In the genomic region with DNA sequence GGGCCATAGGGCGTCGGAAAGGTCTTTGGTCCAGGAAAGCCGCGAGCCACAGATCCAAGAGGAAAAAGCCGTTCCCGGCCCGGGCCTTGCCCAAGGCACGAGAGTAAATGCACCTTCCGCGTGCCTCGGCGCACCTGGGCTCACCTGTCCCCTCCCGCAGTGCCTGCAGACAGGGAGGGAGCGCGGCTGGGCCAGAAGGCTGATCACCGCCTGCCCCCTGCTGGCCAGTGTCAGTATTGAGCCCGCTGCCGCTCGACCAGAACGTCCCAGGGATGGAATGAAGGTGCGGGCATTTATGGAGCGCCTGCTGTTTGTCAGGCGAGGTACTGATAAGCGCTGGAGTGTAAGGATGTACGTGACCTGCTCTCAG, we compare ENCODE assay signal across 8 cellular contexts. TPM values are rescaled to one million over a fixed set of nuclear protein-coding genes. Genes with fewer than 3 reads are reported as not detected.
DNase-seq lines count a peak whose midpoint lies in the region; ATAC-seq and TF ChIP-seq lines count a peak whose summit lies in the region.

No MANE protein-coding gene starts in this region.

- POLR2A ChIA-PET in naive thymus-derived CD4-positive, alpha-beta T cell (lab: Charles Lee) = interaction anchor here (1.3 kb wide), 1 partner anchor 167 kb away, joined by 3 read pairs; no protein-coding TSS in a partner anchor

- H4K20me1 ChIP-seq in Karpas-422 (ENCODE audit: insufficient read depth, low read depth, low read length) = 0 out of 2 replicates have a peak, but pooled peaks cover 4% of the 10 kb centered on the region

- H3K9me2 ChIP-seq in Karpas-422 (replicated peaks; ENCODE audit: insufficient read depth, low read length) = no peaks in the 10 kb centered on the region

- intact Hi-C loops in naive thymus-derived CD4-positive, alpha-beta T cell (cut with micrococcal nuclease) = loop anchor here (1.0 to 2.0 kb wide), 11 partner anchors 23 to 372 kb away; a partner anchor contains a TSS

- H3K4me1 Mint-ChIP-seq in activated T-helper 17 cell treated with anti-CD3 and anti-CD28 coated beads, Interleukin-2, amount 50 U/mL, for 72 hours = peaks cover 11% of the 10 kb centered on the region
- peaks cover 8 to 15% (median 9%) of the 10 kb centered on the region in 7 donors for H3K4me1 Mint-ChIP-seq in naive thymus-derived CD4-positive, alpha-beta T cell
- H3K4me1 Mint-ChIP-seq in stimulated activated memory B cell treated with anti-CD40 and anti-IgM and Interleukin-4, amounts not matched to agents 10 μg/mL and 1 μg/mL and 100 μg/mL, for 72 hours = peaks cover 11% of the 10 kb centered on the region

- peak; percentile 47 to 52 for DNase-seq in AML-193 (lab: John Stamatoyannopoulos, UW)
- DNase-seq in Karpas-422 = peak; percentile 89
- peak; percentile 78 to 98 (median 96) for DNase-seq in Peyer's patch
- DNase-seq in fibroblast of peridontal ligament (ENCODE audit: extremely low read depth) = peak; percentile 56
- peak; percentile 72 to 92 (median 83) for DNase-seq in naive thymus-derived CD4-positive, alpha-beta T cell

- H3K9ac ChIP-seq in Karpas-422 (ENCODE audit: low read length) = no peak overlapping the region

- no peak overlapping the region for H3K4me3 ChIP-seq in Karpas-422 (ENCODE audit: low read length)
- H3K4me3 ChIP-seq in Peyer's patch = peak overlapping the region in 3 of 4 donors; percentile 28 to 59 (median 54)
- H3K4me3 ChIP-seq in naive thymus-derived CD4-positive, alpha-beta T cell (ENCODE audit: low read length) = peak overlapping the region; percentile 28

- H3K27ac Mint-ChIP-seq in activated T-helper 17 cell treated with anti-CD3 and anti-CD28 coated beads, Interleukin-2, amount 50 U/mL, for 72 hours = peak overlapping the region; percentile 89
- H3K27ac Mint-ChIP-seq in naive thymus-derived CD4-positive, alpha-beta T cell = peak overlapping the region in 5 of 9 donors; percentile 47 to 86 (median 67)
- peak overlapping the region; percentile 76 for H3K27ac Mint-ChIP-seq in stimulated activated memory B cell treated with anti-CD40 and anti-IgM and Interleukin-4, amounts not matched to agents 10 μg/mL and 1 μg/mL and 100 μg/mL, for 72 hours

- H3K9me3 ChIP-seq in Karpas-422 (ENCODE audit: low read length) (no peaks in the 10 kb centered on the region), Peyer's patch (no peaks in the 10 kb centered on the region)
- no peaks in the 10 kb centered on the region for H3K9me3 ChIP-seq in naive thymus-derived CD4-positive, alpha-beta T cell (ENCODE audit: control insufficient read depth in 2 of 3, low read length in 3 of 3)

- no peaks in the 10 kb centered on the region for H3K79me2 ChIP-seq in Karpas-422 (ENCODE audit: low read length)

- H3K9me3 Mint-ChIP-seq in activated T-helper 17 cell treated with anti-CD3 and anti-CD28 coated beads, Interleukin-2, amount 50 U/mL, for 72 hours = no peaks in the 10 kb centered on the region
- no peaks in the 10 kb centered on the region for H3K9me3 Mint-ChIP-seq in naive thymus-derived CD4-positive, alpha-beta T cell
- no peaks in the 10 kb centered on the region for H3K9me3 Mint-ChIP-seq in stimulated activated memory B cell treated with anti-CD40 and anti-IgM and Interleukin-4, amounts not matched to agents 10 μg/mL and 1 μg/mL and 100 μg/mL, for 72 hours

- H3K27me3 Mint-ChIP-seq in activated T-helper 17 cell treated with anti-CD3 and anti-CD28 coated beads, Interleukin-2, amount 50 U/mL, for 72 hours = peaks cover 7% of the 10 kb centered on the region
- peaks cover 0 to 12% (median 3%) of the 10 kb centered on the region in 5 donors for H3K27me3 Mint-ChIP-seq in naive thymus-derived CD4-positive, alpha-beta T cell
- peaks cover 13% of the 10 kb centered on the region for H3K27me3 Mint-ChIP-seq in stimulated activated memory B cell treated with anti-CD40 and anti-IgM and Interleukin-4, amounts not matched to agents 10 μg/mL and 1 μg/mL and 100 μg/mL, for 72 hours

- H3K27ac ChIP-seq in Karpas-422 (ENCODE audit: low read length) (no peak overlapping the region), Peyer's patch (peak overlapping the region in 3 of 4 donors; percentile 78 to 98 (median 94))
- no peak overlapping the region for H3K27ac ChIP-seq in naive thymus-derived CD4-positive, alpha-beta T cell (ENCODE audit: low read depth, low read length)

- TF ChIP-seq CTCF in Peyer's patch (IDR thresholded peaks at IDR 0.05) = peak; percentile 94 to 100 (median 100)

- H3K4me3 Mint-ChIP-seq in activated T-helper 17 cell treated with anti-CD3 and anti-CD28 coated beads, Interleukin-2, amount 50 U/mL, for 72 hours = peak overlapping the region; percentile 95
- peak overlapping the region; percentile 72 to 85 (median 82) for H3K4me3 Mint-ChIP-seq in naive thymus-derived CD4-positive, alpha-beta T cell
- peak overlapping the region; percentile 79 for H3K4me3 Mint-ChIP-seq in stimulated activated memory B cell treated with anti-CD40 and anti-IgM and Interleukin-4, amounts not matched to agents 10 μg/mL and 1 μg/mL and 100 μg/mL, for 72 hours

- H3K4me2 ChIP-seq in Karpas-422 (ENCODE audit: low read depth, low read length, poor library complexity, severe bottlenecking) = peak overlapping the region; percentile 53

- no peaks in the 10 kb centered on the region for H3K36me3 Mint-ChIP-seq in activated T-helper 17 cell treated with anti-CD3 and anti-CD28 coated beads, Interleukin-2, amount 50 U/mL, for 72 hours (ENCODE audit: low read depth)
- H3K36me3 Mint-ChIP-seq in naive thymus-derived CD4-positive, alpha-beta T cell = no peaks in the 10 kb centered on the region
- H3K36me3 Mint-ChIP-seq in stimulated activated memory B cell treated with anti-CD40 and anti-IgM and Interleukin-4, amounts not matched to agents 10 μg/mL and 1 μg/mL and 100 μg/mL, for 72 hours = no peaks in the 10 kb centered on the region

- H2AFZ ChIP-seq in Karpas-422 (ENCODE audit: low read length) = no peak overlapping the region

- H3K36me3 ChIP-seq in Karpas-422 (ENCODE audit: insufficient read depth, low read length) (no peaks in the 10 kb centered on the region), Peyer's patch (no peaks in the 10 kb centered on the region)
- no peaks in the 10 kb centered on the region for H3K36me3 ChIP-seq in naive thymus-derived CD4-positive, alpha-beta T cell (ENCODE audit: control insufficient read depth in 2 of 3, insufficient read depth in 3 of 3, low read length in 3 of 3)

- CTCF ChIA-PET in naive thymus-derived CD4-positive, alpha-beta T cell (lab: Charles Lee) = interaction anchor here (0.8 to 2.7 kb wide), 13 partner anchors 10 to 349 kb away, joined by 3 to 21 read pairs (median 6); no protein-coding TSS in a partner anchor

- peak in 1 of 2 donors; percentile 8 for TF ChIP-seq POLR2A in Peyer's patch (IDR thresholded peaks at IDR 0.05)

- H3K4me1 ChIP-seq in Karpas-422 (ENCODE audit: low read length) (peaks cover 5% of the 10 kb centered on the region), Peyer's patch (peaks cover 0 to 27% (median 4%) of the 10 kb centered on the region in 4 donors)
- peaks cover 0 to 3% of the 10 kb centered on the region in 2 donors for H3K4me1 ChIP-seq in naive thymus-derived CD4-positive, alpha-beta T cell (ENCODE audit: control insufficient read depth in 2 of 2, insufficient read depth in 2 of 2, low read length in 2 of 2)

- ATAC-seq in GM19397 (IDR thresholded peaks at IDR 0.05; ENCODE audit: unreplicated experiment) = peak; percentile 73
- peak; percentile 90 for ATAC-seq in activated T-helper 17 cell treated with anti-CD3 and anti-CD28 coated beads, Interleukin-2, amount 50 U/mL, for 72 hours (replicated peaks)
- peak; percentile 97 for ATAC-seq in naive thymus-derived CD4-positive, alpha-beta T cell
- peak; percentile 90 for ATAC-seq in stimulated activated memory B cell treated with anti-CD40 and anti-IgM and Interleukin-4, amounts not matched to agents 10 μg/mL and 1 μg/mL and 100 μg/mL, for 72 hours

- no peaks in the 10 kb centered on the region for H3K27me3 ChIP-seq in Karpas-422 (ENCODE audit: low read length)
- no peaks in the 10 kb centered on the region for H3K27me3 ChIP-seq in Peyer's patch
- H3K27me3 ChIP-seq in naive thymus-derived CD4-positive, alpha-beta T cell (ENCODE audit: control insufficient read depth in 2 of 2, insufficient read depth in 2 of 2, low read length in 2 of 2) = no peaks in the 10 kb centered on the region

RNA-seq across cellular contexts. Expression of a gene that starts 0.7 kb away (rescaled TPM):
- total RNA-seq in Karpas-422 (2014; rRNA removed; shearing (Covaris generic); ENCODE audit: low replicate concordance) = not detected in 2 replicates
- total RNA-seq in Peyer's patch = 100 to 1,000 TPM in 3 of 4 donors, 10 to 100 TPM in 1; 85.0 to 320 (median 222) TPM
- total RNA-seq in activated T-helper 17 cell treated with anti-CD3 and anti-CD28 coated beads, Interleukin-2, amount 50 U/mL, for 72 hours = 1 to 10 TPM; 2.3 to 10.0 TPM
- 1 to 10 TPM in 2 of 5 experiments, under 1 TPM in 3; 0.37 to 3.0 (median 0.84) TPM for total RNA-seq in naive thymus-derived CD4-positive, alpha-beta T cell
- under 1 TPM in 1 of 2 donors, not detected in 1; 0.10 TPM for polyA plus RNA-seq in naive thymus-derived CD4-positive, alpha-beta T cell

RNA-seq across cellular contexts. Expression of a gene that starts 22.4 kb away (rescaled TPM):
- total RNA-seq in Karpas-422 (2014; rRNA removed; shearing (Covaris generic); ENCODE audit: low replicate concordance) = 4.9 and 5.9 TPM in 2 replicates
- 10 to 100 TPM; 33.8 to 53.0 (median 39.5) TPM for total RNA-seq in Peyer's patch
- 1 to 10 TPM; 6.9 to 9.6 TPM for total RNA-seq in activated T-helper 17 cell treated with anti-CD3 and anti-CD28 coated beads, Interleukin-2, amount 50 U/mL, for 72 hours
- 10 to 100 TPM in 2 of 5 experiments, 1 to 10 TPM in 3; 7.9 to 12.8 (median 9.8) TPM for total RNA-seq in naive thymus-derived CD4-positive, alpha-beta T cell
- polyA plus RNA-seq in naive thymus-derived CD4-positive, alpha-beta T cell = 1 to 10 TPM; 6.6 to 6.9 TPM

RNA-seq across cellular contexts. Expression of a gene that starts 26.7 kb away (rescaled TPM):
- not detected in 2 replicates for total RNA-seq in Karpas-422 (2014; rRNA removed; shearing (Covaris generic); ENCODE audit: low replicate concordance)
- total RNA-seq in Peyer's patch = under 1 TPM in 1 of 4 donors, not detected in 3; 0.66 TPM
- not detected for total RNA-seq in activated T-helper 17 cell treated with anti-CD3 and anti-CD28 coated beads, Interleukin-2, amount 50 U/mL, for 72 hours
- total RNA-seq in naive thymus-derived CD4-positive, alpha-beta T cell = under 1 TPM in 1 of 5 experiments, not detected in 4; 0.19 TPM
- polyA plus RNA-seq in naive thymus-derived CD4-positive, alpha-beta T cell = not detected

Comparison
In these comparisons a context has a peak if more than half of its experiments do, and no peak if none do; other contexts are left out.
1. H3K27ac ChIP-seq: peak in Peyer's patch (3 of 4); none in Karpas-422 (single experiment) and naive thymus-derived CD4-positive, alpha-beta T cell (single experiment).
2. RNA of a gene that starts 0.7 kb away (total RNA-seq): 85.0 to 320 TPM in Peyer's patch; 2.3 to 10.0 TPM in activated T-helper 17 cell treated with anti-CD3 and anti-CD28 coated beads, Interleukin-2, amount 50 U/mL, for 72 hours, 0.37 to 3.0 TPM in naive thymus-derived CD4-positive, alpha-beta T cell and not detected in Karpas-422; every median in the first group is over 4 times any median in the second.
3. Peak in every context shown above with its lines, with median percentiles within 50 percentile points of each other: DNase-seq, ATAC-seq, H3K27ac Mint-ChIP-seq and H3K4me3 Mint-ChIP-seq.